ENCODE assay signal across 17 cellular contexts in the genomic region with DNA sequence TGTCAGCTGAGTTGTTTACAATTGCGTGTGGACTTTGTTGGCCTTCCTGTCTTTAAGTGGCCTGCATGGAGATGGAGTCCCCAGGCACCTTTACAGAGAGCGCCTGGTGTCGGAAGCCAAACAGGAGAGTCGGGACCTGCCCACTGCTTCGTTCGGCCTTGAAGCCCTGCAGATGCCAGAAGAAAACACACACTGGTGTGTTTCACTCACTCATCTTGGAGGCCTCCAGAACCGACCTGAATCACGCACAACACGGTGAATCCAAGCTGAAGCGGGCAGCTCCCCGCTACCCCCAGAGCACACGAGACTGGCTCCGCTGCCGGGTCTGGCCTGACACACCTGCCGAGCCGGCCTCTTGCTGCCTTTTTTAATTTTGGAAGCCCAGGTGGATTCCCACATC.
DNase-seq lines count a peak whose midpoint lies in the region; ATAC-seq, FAIRE-seq and TF ChIP-seq lines count a peak whose summit lies in the region.
"Had no signal": no experiment of that assay in that cellular context is flagged by ENCODE, and none has a peak within 500 bp of the region (broad histone marks: within the 10 kb centered on the region; RNA-seq: fewer than 3 reads in every experiment).

No MANE protein-coding gene starts in this region.

- no peak overlapping the region for H4K8ac ChIP-seq in H1 (ENCODE audit: extremely low read depth, insufficient read depth, low read length)
- no peak overlapping the region for H4K8ac ChIP-seq in neuronal stem cell (ENCODE audit: low read depth, low read length)

- no peak overlapping the region for H2BK15ac ChIP-seq in H1 (ENCODE audit: low read length)
- H2BK15ac ChIP-seq in neuronal stem cell (ENCODE audit: low read length), result no peak overlapping the region

- no peak for TF ChIP-seq POLR2A in H1 (IDR thresholded peaks at IDR 0.05; ENCODE audit: control extremely low read depth in 1 of 2, low read depth in 2 of 2, low read length in 2 of 2)

- no peak overlapping the region for H3K4me3 ChIP-seq in H1 (ENCODE audit: extremely low read depth in 1 of 4, insufficient read depth in 2 of 4, low read depth in 3 of 4, low read length in 4 of 4)
- no peak overlapping the region for H3K4me3 ChIP-seq in neuronal stem cell (ENCODE audit: low read length in 2 of 2)
- H3K4me3 ChIP-seq: BLaER1 treated with 17β-estradiol and CSF1 and Interleukin-3, amounts not matched to agents 10 nM and 100 nM; GM23338; HAP-1; K562 had no signal

- FAIRE-seq in H1 (lab: Jason Lieb, UNC), result no peak
- FAIRE-seq: GM12891 had no signal

- ATAC-seq in HG02642 (IDR thresholded peaks at IDR 0.05; ENCODE audit: poor library complexity, unreplicated experiment), result no peak
- ATAC-seq: GM23338, K562 had no signal

- H3K27ac ChIP-seq in H1 (ENCODE audit: low read depth, low read length) (no peak overlapping the region), neuronal stem cell (replicated peaks; ENCODE audit: low read length) (no peak overlapping the region)
- H3K27ac ChIP-seq: BLaER1 treated with 17β-estradiol and CSF1 and Interleukin-3, amounts not matched to agents 10 nM and 100 nM had no signal

- CTCF ChIA-PET in H1 (lab: Charles Lee; ENCODE audit: partially characterized antibody), result interaction anchor here (0.6 to 2.2 kb wide), 3 partner anchors 9 to 547 kb away, joined by 3 to 9 read pairs (median 4); no protein-coding TSS in a partner anchor

- H3K79me2 ChIP-seq in H1 (ENCODE audit: control insufficient read depth in 1 of 2, insufficient read depth in 2 of 2, low read length in 2 of 2), result no peaks in the 10 kb centered on the region

- H3K79me1 ChIP-seq in H1 (ENCODE audit: low read depth, low read length) (no peaks in the 10 kb centered on the region; the same call in 1 of the 2 replicates), neuronal stem cell (ENCODE audit: low read depth, low read length) (no peaks in the 10 kb centered on the region)

- no peak overlapping the region for H4K5ac ChIP-seq in H1 (ENCODE audit: insufficient read length, low read depth, low read length)

- H3K4ac ChIP-seq in H1 (replicated peaks; ENCODE audit: insufficient read length, low read depth, low read length), result no peak overlapping the region
- no peak overlapping the region for H3K4ac ChIP-seq in neuronal stem cell (ENCODE audit: low read length)

- peak overlapping the region; percentile 15; the same call in 1 of the 2 replicates for H2AFZ ChIP-seq in H1 (ENCODE audit: low read length)
- no peak overlapping the region for H2AFZ ChIP-seq in neuronal stem cell (ENCODE audit: low read length)
- H2AFZ ChIP-seq: GM23338 had no signal

- no peaks in the 10 kb centered on the region for H4K20me1 ChIP-seq in H1 (replicated peaks in 1 of 2; ENCODE audit: control insufficient read depth in 1 of 2, insufficient read depth in 2 of 2, low read length in 2 of 2)
- H4K20me1 ChIP-seq: BLaER1 treated with 17β-estradiol and CSF1 and Interleukin-3, amounts not matched to agents 10 nM and 100 nM had no signal

- no peaks in the 10 kb centered on the region for H3K36me3 ChIP-seq in H1 (ENCODE audit: control insufficient read depth in 2 of 4, insufficient read depth in 4 of 4, low read length in 3 of 4)
- no peaks in the 10 kb centered on the region for H3K36me3 ChIP-seq in neuronal stem cell (replicated peaks in 1 of 2; ENCODE audit: control insufficient read depth in 2 of 2, insufficient read depth in 2 of 2, low read length in 2 of 2)
- H3K36me3 ChIP-seq: BLaER1 treated with 17β-estradiol and CSF1 and Interleukin-3, amounts not matched to agents 10 nM and 100 nM; HAP-1 had no signal

- H2BK5ac ChIP-seq in H1 (ENCODE audit: low read depth, low read length) (no peak overlapping the region), neuronal stem cell (ENCODE audit: low read length) (no peak overlapping the region)

- H3K27me3 ChIP-seq in H1 (replicated peaks in 1 of 4; ENCODE audit: control insufficient read depth in 3 of 4, extremely low read depth in 1 of 4, insufficient read depth in 3 of 4, low read length in 3 of 4), result no peaks in the 10 kb centered on the region
- no peaks in the 10 kb centered on the region for H3K27me3 ChIP-seq in neuronal stem cell (ENCODE audit: control insufficient read depth in 3 of 3, insufficient read depth in 3 of 3, low read depth in 1 of 3, low read length in 3 of 3)
- H3K27me3 ChIP-seq: BLaER1 treated with 17β-estradiol and CSF1 and Interleukin-3, amounts not matched to agents 10 nM and 100 nM had no signal

- TF ChIP-seq EP300 in H1 (IDR thresholded peaks at IDR 0.05; ENCODE audit: borderline replicate concordance in 1 of 2, low read depth in 2 of 2, low read length in 2 of 2), result no peak

- H3K4me2 ChIP-seq in H1 (ENCODE audit: insufficient read depth in 1 of 2, low read depth in 2 of 2, low read length in 2 of 2), result no peak overlapping the region
- H3K4me2 ChIP-seq in neuronal stem cell (ENCODE audit: insufficient read depth, low read length, poor library complexity, severe bottlenecking), result no peak overlapping the region
- H3K4me2 ChIP-seq: BLaER1 treated with 17β-estradiol and CSF1 and Interleukin-3, amounts not matched to agents 10 nM and 100 nM; GM23338 had no signal

- no peak overlapping the region; the same call in 1 of the 2 replicates for H3K18ac ChIP-seq in H1 (ENCODE audit: extremely low read depth, low read length)
- peak overlapping the region; percentile 45 for H3K18ac ChIP-seq in neuronal stem cell (ENCODE audit: low read length)

- no peak for TF ChIP-seq RAD21 in H1 (IDR thresholded peaks at IDR 0.05 in 1 of 2, conservative IDR thresholded peaks at IDR 0.05 in 1 of 2; ENCODE audit: low read depth in 2 of 2, low read length in 2 of 2)

- H3K4me1 ChIP-seq in H1 (replicated peaks in 1 of 4; ENCODE audit: control insufficient read depth in 3 of 4, insufficient read depth in 4 of 4, low read length in 3 of 4), result peaks cover 0 to 7% (median under 1%) of the 10 kb centered on the region in 4 experiments; a peak in 4 of 7 replicates
- H3K4me1 ChIP-seq in neuronal stem cell (ENCODE audit: control insufficient read depth in 2 of 2, insufficient read depth in 1 of 2, low read depth in 1 of 2, low read length in 2 of 2), result peaks cover 19 to 27% of the 10 kb centered on the region in 2 donors
- H3K4me1 ChIP-seq: HAP-1 had no signal

- H2BK20ac ChIP-seq in H1 (ENCODE audit: low read length), result no peak overlapping the region

- H3K14ac ChIP-seq in H1 (ENCODE audit: insufficient read length) (no peak overlapping the region), neuronal stem cell (ENCODE audit: low read length) (no peak overlapping the region)

- no peaks in the 10 kb centered on the region for H3K23me2 ChIP-seq in H1 (ENCODE audit: low read depth, low read length)

- H2AK5ac ChIP-seq in H1 (ENCODE audit: low read depth, low read length) (no peak overlapping the region), neuronal stem cell (ENCODE audit: low read depth, low read length) (peak overlapping the region; percentile 20)

- H3K23ac ChIP-seq in H1 (ENCODE audit: insufficient read length) (no peak overlapping the region), neuronal stem cell (ENCODE audit: low read depth, low read length, poor library complexity) (no peak overlapping the region)

- H3K9ac ChIP-seq in H1 (replicated peaks in 1 of 4; ENCODE audit: extremely low read depth in 1 of 4, low read depth in 3 of 4, low read length in 3 of 4), result no peak overlapping the region
- no peak overlapping the region for H3K9ac ChIP-seq in neuronal stem cell (ENCODE audit: low read depth, low read length, poor library complexity)
- H3K9ac ChIP-seq: BLaER1 treated with 17β-estradiol and CSF1 and Interleukin-3, amounts not matched to agents 10 nM and 100 nM had no signal

- no peak overlapping the region for H3K56ac ChIP-seq in H1 (replicated peaks; ENCODE audit: insufficient read length, low read depth, low read length)

- POLR2A ChIA-PET in H1 (lab: Charles Lee; ENCODE audit: partially characterized antibody), result no interaction called here

- WGBS in H1 (ENCODE audit: extremely low coverage in 1 of 2, insufficient coverage in 1 of 2, insufficient read length in 1 of 2, insufficient replicate concordance in 2 of 2, low coverage in 1 of 2, low lambda C conversion rate in 2 of 2, missing lambda C conversion rate in 1 of 2), 2 experiments, result 90% methylated on average over 16 of the region's 16 CpGs; no CpG with 5 or more reads in 1 of the 2 experiments
- WGBS in neuronal stem cell (ENCODE audit: extremely low coverage in 2 of 2, insufficient read length in 2 of 2, insufficient replicate concordance in 1 of 2), 2 donors, result no CpG with 5 or more reads among the region's 16 CpGs

- no peak for TF ChIP-seq CTCF in H1 (IDR thresholded peaks at IDR 0.05; ENCODE audit: control extremely low read depth in 1 of 3, insufficient read depth in 1 of 3, low read depth in 1 of 3, low read length in 3 of 3)

- H2BK12ac ChIP-seq in H1 (ENCODE audit: low read depth, low read length) (no peak overlapping the region), neuronal stem cell (ENCODE audit: low read length) (no peak overlapping the region)

- H4K91ac ChIP-seq in H1 (replicated peaks; ENCODE audit: insufficient read length, low read length) (no peak overlapping the region), neuronal stem cell (ENCODE audit: low read depth, low read length, poor library complexity) (no peak overlapping the region)

- no peak overlapping the region for H2BK120ac ChIP-seq in H1 (replicated peaks; ENCODE audit: low read depth, low read length)
- no peak overlapping the region for H2BK120ac ChIP-seq in neuronal stem cell (ENCODE audit: low read depth, low read length)

- H3K9me3 ChIP-seq in H1 (ENCODE audit: insufficient read depth in 2 of 2, low read depth in 1 of 2, low read length in 1 of 2), result no peaks in the 10 kb centered on the region
- H3K9me3 ChIP-seq in neuronal stem cell (replicated peaks in 1 of 2; ENCODE audit: control insufficient read depth in 2 of 2, insufficient read depth in 1 of 2, low read depth in 1 of 2, low read length in 2 of 2), result peaks cover 0 to 3% of the 10 kb centered on the region in 2 donors
- H3K9me3 ChIP-seq: BLaER1 treated with 17β-estradiol and CSF1 and Interleukin-3, amounts not matched to agents 10 nM and 100 nM; HAP-1 had no signal

- DNase-seq in NCI-H345 (lab: John Stamatoyannopoulos, UW) (peak; percentile 5), NCI-H345 treated with DMSO at 0.1 percent for 48 hours (lab: John Stamatoyannopoulos, UW; ENCODE audit: unreplicated experiment) (no peak), H1 (ENCODE audit: low read depth in 1 of 2, low spot score in 2 of 2) (no peak), neuronal stem cell (ENCODE audit: low spot score) (no peak), SHP77 treated with DMSO at 0.1 percent for 48 hours (lab: John Stamatoyannopoulos, UW) (no peak), pons (ENCODE audit: low spot score) (no peak)
- DNase-seq: 8988T; ACHN; CD4-positive, CD25-positive, alpha-beta regulatory T cell; DMS79; HFFc6 had no signal

TF ChIP-seq in H1, 55 proteins besides CTCF, POLR2A, EP300 and RAD21:
- TF ChIP-seq YY1 (IDR thresholded peaks at IDR 0.05; ENCODE audit: low read depth, low read length) (no peak), NANOG (IDR thresholded peaks at IDR 0.05; ENCODE audit: insufficient read depth, low read depth, low read length, poor library complexity, severe bottlenecking) (no peak)
